ENCODE assay signal across 1 cellular context in the genomic region with DNA sequence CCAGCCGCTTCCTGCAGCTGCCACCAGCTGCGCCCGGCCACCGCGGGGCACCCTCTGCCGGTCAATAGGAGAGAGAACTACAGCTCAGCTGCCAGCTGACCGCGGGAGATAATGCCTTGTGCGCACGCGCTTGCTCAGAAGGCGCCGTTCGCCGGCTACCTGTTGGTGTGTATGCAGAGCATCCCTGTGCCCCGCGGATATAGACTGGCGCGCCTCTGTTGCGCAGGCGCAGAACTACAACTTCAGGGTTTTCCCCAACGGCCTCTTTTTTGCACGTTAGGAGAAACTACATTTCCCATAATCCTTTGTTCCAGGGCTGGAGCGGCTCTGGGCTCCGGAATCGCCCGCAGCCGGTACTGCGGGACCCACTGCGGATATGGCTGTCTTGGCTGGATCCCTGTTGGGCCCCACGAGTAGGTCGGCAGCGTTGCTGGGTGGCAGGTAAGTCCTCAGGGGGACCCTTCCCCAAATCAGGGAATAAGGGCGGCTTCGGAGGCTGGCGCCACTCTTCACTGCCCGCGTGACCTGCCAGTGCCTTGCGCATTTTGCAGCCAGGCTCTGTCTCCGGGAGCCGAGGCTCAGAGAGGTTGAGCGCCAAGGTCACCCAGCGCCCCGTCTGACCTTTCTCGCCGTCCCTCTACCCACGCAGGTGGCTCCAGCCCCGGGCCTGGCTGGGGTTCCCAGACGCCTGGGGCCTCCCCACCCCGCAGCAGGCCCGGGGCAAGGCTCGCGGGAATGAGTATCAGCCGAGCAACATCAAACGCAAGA.
TF ChIP-seq lines count a peak whose summit lies in the region.

A gene (plus strand): TSS at position 356 of the 768 bp plus-strand sequence. CDS start 21 bp downstream, at position 377.

TF ChIP-seq in HEK293, 187 proteins besides CTCF, POLR2A, EP300 and RAD21 (continued from another document):
- TF ChIP-seq, protein P1, sequence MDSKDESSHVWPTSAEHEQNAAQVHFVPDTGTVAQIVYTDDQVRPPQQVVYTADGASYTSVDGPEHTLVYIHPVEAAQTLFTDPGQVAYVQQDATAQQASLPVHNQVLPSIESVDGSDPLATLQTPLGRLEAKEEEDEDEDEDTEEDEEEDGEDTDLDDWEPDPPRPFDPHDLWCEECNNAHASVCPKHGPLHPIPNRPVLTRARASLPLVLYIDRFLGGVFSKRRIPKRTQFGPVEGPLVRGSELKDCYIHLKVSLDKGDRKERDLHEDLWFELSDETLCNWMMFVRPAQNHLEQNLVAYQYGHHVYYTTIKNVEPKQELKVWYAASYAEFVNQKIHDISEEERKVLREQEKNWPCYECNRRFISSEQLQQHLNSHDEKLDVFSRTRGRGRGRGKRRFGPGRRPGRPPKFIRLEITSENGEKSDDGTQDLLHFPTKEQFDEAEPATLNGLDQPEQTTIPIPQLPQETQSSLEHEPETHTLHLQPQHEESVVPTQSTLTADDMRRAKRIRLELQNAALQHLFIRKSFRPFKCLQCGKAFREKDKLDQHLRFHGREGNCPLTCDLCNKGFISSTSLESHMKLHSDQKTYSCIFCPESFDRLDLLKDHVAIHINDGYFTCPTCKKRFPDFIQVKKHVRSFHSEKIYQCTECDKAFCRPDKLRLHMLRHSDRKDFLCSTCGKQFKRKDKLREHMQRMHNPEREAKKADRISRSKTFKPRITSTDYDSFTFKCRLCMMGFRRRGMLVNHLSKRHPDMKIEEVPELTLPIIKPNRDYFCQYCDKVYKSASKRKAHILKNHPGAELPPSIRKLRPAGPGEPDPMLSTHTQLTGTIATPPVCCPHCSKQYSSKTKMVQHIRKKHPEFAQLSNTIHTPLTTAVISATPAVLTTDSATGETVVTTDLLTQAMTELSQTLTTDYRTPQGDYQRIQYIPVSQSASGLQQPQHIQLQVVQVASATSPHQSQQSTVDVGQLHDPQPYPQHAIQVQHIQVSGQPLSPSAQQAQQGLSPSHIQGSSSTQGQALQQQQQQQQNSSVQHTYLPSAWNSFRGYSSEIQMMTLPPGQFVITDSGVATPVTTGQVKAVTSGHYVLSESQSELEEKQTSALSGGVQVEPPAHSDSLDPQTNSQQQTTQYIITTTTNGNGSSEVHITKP (tag by site-specific recombination; IDR thresholded peaks at IDR 0.05) = peak; percentile 83
- peak; percentile 96 for TF ChIP-seq ZBTB20 (tag by site-specific recombination; IDR thresholded peaks at IDR 0.05)
- TF ChIP-seq, protein P2, sequence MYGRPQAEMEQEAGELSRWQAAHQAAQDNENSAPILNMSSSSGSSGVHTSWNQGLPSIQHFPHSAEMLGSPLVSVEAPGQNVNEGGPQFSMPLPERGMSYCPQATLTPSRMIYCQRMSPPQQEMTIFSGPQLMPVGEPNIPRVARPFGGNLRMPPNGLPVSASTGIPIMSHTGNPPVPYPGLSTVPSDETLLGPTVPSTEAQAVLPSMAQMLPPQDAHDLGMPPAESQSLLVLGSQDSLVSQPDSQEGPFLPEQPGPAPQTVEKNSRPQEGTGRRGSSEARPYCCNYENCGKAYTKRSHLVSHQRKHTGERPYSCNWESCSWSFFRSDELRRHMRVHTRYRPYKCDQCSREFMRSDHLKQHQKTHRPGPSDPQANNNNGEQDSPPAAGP (tag by site-specific recombination; IDR thresholded peaks at IDR 0.05) = 0 out of 2 replicates have a peak, but pooled peaks have one; percentile 25
- TF ChIP-seq, protein P3, sequence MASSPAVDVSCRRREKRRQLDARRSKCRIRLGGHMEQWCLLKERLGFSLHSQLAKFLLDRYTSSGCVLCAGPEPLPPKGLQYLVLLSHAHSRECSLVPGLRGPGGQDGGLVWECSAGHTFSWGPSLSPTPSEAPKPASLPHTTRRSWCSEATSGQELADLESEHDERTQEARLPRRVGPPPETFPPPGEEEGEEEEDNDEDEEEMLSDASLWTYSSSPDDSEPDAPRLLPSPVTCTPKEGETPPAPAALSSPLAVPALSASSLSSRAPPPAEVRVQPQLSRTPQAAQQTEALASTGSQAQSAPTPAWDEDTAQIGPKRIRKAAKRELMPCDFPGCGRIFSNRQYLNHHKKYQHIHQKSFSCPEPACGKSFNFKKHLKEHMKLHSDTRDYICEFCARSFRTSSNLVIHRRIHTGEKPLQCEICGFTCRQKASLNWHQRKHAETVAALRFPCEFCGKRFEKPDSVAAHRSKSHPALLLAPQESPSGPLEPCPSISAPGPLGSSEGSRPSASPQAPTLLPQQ (tag by site-specific recombination; IDR thresholded peaks at IDR 0.05) = peak; percentile 99
- no peak for TF ChIP-seq MEIS1 (CRISPR knock-in tag; IDR thresholded peaks at IDR 0.05; ENCODE audit: borderline replicate concordance)
TF ChIP-seq in HEK293: peak in this region for 50.
